Comparison of ENCODE assay signal across 8 cellular contexts in genomic region chr5:96935556-96936430, GRCh38. TPM values are rescaled to one million over a fixed set of nuclear protein-coding genes. Genes with fewer than 3 reads are reported as not detected.
A peak's percentile ranks its signal among the peaks of the same experiment; 100 is the strongest.
DNase-seq lines count a peak whose midpoint lies in the region; TF ChIP-seq lines count a peak whose summit lies in the region.

Gene LNPEP, plus strand, starts transcription at chr5:96936080. Its CDS starts 76 bp downstream, at chr5:96936156.

- peaks cover 28% of the 10 kb centered on the region for H3K4me1 Mint-ChIP-seq in neural crest cell

- no peaks in the 10 kb centered on the region for H3K27me3 Mint-ChIP-seq in neural crest cell (ENCODE audit: low read depth)

- peaks cover 31% of the 10 kb centered on the region for H3F3A ChIP-seq in MM.1S (ENCODE audit: insufficient read depth, low read length)

- 0 out of 2 replicates have a peak, but pooled peaks cover 3% of the 10 kb centered on the region for H4K20me1 ChIP-seq in MM.1S (ENCODE audit: insufficient read depth, low read length)

- no peaks in the 10 kb centered on the region for H3K9me2 ChIP-seq in MM.1S (replicated peaks; ENCODE audit: insufficient read depth, low read length)

- H3K36me3 Mint-ChIP-seq in neural crest cell (ENCODE audit: low read depth), result no peaks in the 10 kb centered on the region

- H2AFZ ChIP-seq in MM.1S (ENCODE audit: low read length), result peak within 1 kb of the TSS; percentile 100

- H3K9ac ChIP-seq in MM.1S (ENCODE audit: low read length), result peak within 1 kb of the TSS; percentile 87
- peak within 1 kb of the TSS; percentile 91 to 96 for H3K9ac ChIP-seq in stomach smooth muscle (ENCODE audit: low read length in 2 of 2)

- H3K4me2 ChIP-seq in MM.1S (ENCODE audit: low read depth, low read length), result peak within 1 kb of the TSS; percentile 95

- peak within 1 kb of the TSS; percentile 94 for H3K27ac Mint-ChIP-seq in neural crest cell (ENCODE audit: unreplicated experiment)

- H3K4me3 ChIP-seq in HAP-1, result peak within 1 kb of the TSS; percentile 69
- peak within 1 kb of the TSS; percentile 94 for H3K4me3 ChIP-seq in MM.1S (ENCODE audit: low read length)
- peak within 1 kb of the TSS; percentile 83 for H3K4me3 ChIP-seq in fibroblast of villous mesenchyme (ENCODE audit: low read depth, low read length)
- peak within 1 kb of the TSS; percentile 95 to 97 for H3K4me3 ChIP-seq in stomach smooth muscle (ENCODE audit: low read length in 2 of 2)

- H3K27me3 ChIP-seq in HAP-1 (ENCODE audit: low read depth) (no peaks in the 10 kb centered on the region), MM.1S (replicated peaks; ENCODE audit: insufficient read depth, low read length) (no peaks in the 10 kb centered on the region), stomach smooth muscle (ENCODE audit: control insufficient read depth in 1 of 2, insufficient read depth in 2 of 2, low read length in 2 of 2) (no peaks in the 10 kb centered on the region)

- H3K9me3 ChIP-seq in HAP-1, result no peaks in the 10 kb centered on the region
- no peaks in the 10 kb centered on the region for H3K9me3 ChIP-seq in MM.1S (replicated peaks; ENCODE audit: insufficient read depth, low read length)
- no peaks in the 10 kb centered on the region for H3K9me3 ChIP-seq in stomach smooth muscle (ENCODE audit: control insufficient read depth in 2 of 2, low read length in 2 of 2)

- TF ChIP-seq CTCF in MM.1S (IDR thresholded peaks at IDR 0.05; ENCODE audit: low read length) (no peak), fibroblast of villous mesenchyme (IDR thresholded peaks at IDR 0.05; ENCODE audit: insufficient read depth, low read depth, low read length) (no peak), neural crest cell (conservative IDR thresholded peaks at IDR 0.05) (no peak)

- peaks cover 29% of the 10 kb centered on the region for H3K4me1 ChIP-seq in HAP-1
- peaks cover 32% of the 10 kb centered on the region for H3K4me1 ChIP-seq in MM.1S (ENCODE audit: low read length)
- peaks cover 18% of the 10 kb centered on the region for H3K4me1 ChIP-seq in stomach smooth muscle (ENCODE audit: control insufficient read depth, insufficient read depth, low read length)

- peaks cover 49% of the 10 kb centered on the region for H3K79me2 ChIP-seq in MM.1S (ENCODE audit: low read length)

- H3K36me3 ChIP-seq in HAP-1 (replicated peaks), result no peaks in the 10 kb centered on the region
- no peaks in the 10 kb centered on the region for H3K36me3 ChIP-seq in MM.1S (replicated peaks; ENCODE audit: insufficient read depth, low read length)
- H3K36me3 ChIP-seq in stomach smooth muscle (ENCODE audit: control insufficient read depth in 2 of 2, insufficient read depth in 2 of 2, low read length in 2 of 2), result no peaks in the 10 kb centered on the region

- H3K27ac ChIP-seq in MM.1S (ENCODE audit: low read length) (peak within 1 kb of the TSS; percentile 97), stomach smooth muscle (ENCODE audit: low read length) (peak within 1 kb of the TSS; percentile 91)

- no peaks in the 10 kb centered on the region for H3K9me3 Mint-ChIP-seq in neural crest cell

- in situ Hi-C loops in HAP-1 (cut with MboI; ENCODE audit: low sequenced_read_pairs), result no loop called here

- peak; percentile 98 for DNase-seq in ELR (ENCODE audit: low read depth)
- peak; percentile 93 to 98 for DNase-seq in HAP-1 (ENCODE audit: low spot score in 2 of 2)
- DNase-seq in MM.1S, result peak; percentile 98
- DNase-seq in SIG-M5 (lab: John Stamatoyannopoulos, UW), result peak; percentile 89
- DNase-seq in activated gamma-delta T cell treated with Interleukin-2 at 50 U/mL for 16 hours, result peak; percentile 93
- peak; percentile 98 for DNase-seq in fibroblast of villous mesenchyme (ENCODE audit: low read depth)
- DNase-seq in neural crest cell (ENCODE audit: low read depth, low spot score), result peak; percentile 92

- H3K4me3 Mint-ChIP-seq in neural crest cell, result peak within 1 kb of the TSS; percentile 91

RNA-seq across cellular contexts. Expression of gene LNPEP, which starts in this region (rescaled TPM):
- total RNA-seq in fibroblast of villous mesenchyme, result 32.2 and 42.7 TPM in 2 replicates
- total RNA-seq in neural crest cell, result 17.4 and 17.9 TPM in 2 replicates

Comparison
In these comparisons a context has a peak if more than half of its experiments do, and no peak if none do; other contexts are left out.
1. Peak in every context shown above with its lines: DNase-seq, H3K4me3 ChIP-seq and H3K27ac ChIP-seq.